14 cellular contexts compared by ENCODE assay signal in genomic region chr7:147803625-147804024, GRCh38.
A peak's percentile ranks its signal among the peaks of the same experiment; 100 is the strongest.
DNase-seq lines count a peak whose midpoint lies in the region; ATAC-seq lines count a peak whose summit lies in the region.
"Had no signal": no experiment of that assay in that cellular context is flagged by ENCODE, and none has a peak within 500 bp of the region (broad histone marks: within the 10 kb centered on the region; RNA-seq: fewer than 3 reads in every experiment).

No MANE protein-coding gene starts in this region.

- ATAC-seq in GM19463 (IDR thresholded peaks at IDR 0.05; ENCODE audit: unreplicated experiment) = no peak
- ATAC-seq in HG02852 (IDR thresholded peaks at IDR 0.05; ENCODE audit: unreplicated experiment) = no peak
- ATAC-seq: foreskin keratinocyte; stimulated activated naive CD8-positive, alpha-beta T cell treated with anti-CD3 and anti-CD28 coated beads, Interleukin-15, Interleukin-2, amounts not matched to agents 100 U/mL and 50 U/mL, for 24 hours had no signal

- DNase-seq in DMS153 (lab: John Stamatoyannopoulos, UW) = peak; percentile 66
- peak; percentile 60 to 79 for DNase-seq in NCI-H187 (lab: John Stamatoyannopoulos, UW)
- DNase-seq in NCI-H82 (lab: John Stamatoyannopoulos, UW) = peak; percentile 86
- peak; percentile 23 for DNase-seq in iPS-NIHi7 (ENCODE audit: extremely low spot score)
- no peak for DNase-seq in hypothalamus (lab: John Stamatoyannopoulos, UW)
- no peak for DNase-seq in SW480 (ENCODE audit: low spot score)
- DNase-seq: CD8-positive, alpha-beta memory T cell; IMR-90; mesenchymal stem cell; Peyer's patch; stimulated activated naive CD8-positive, alpha-beta T cell treated with anti-CD3 and anti-CD28 coated beads, Interleukin-15, Interleukin-2, amounts not matched to agents 100 U/mL and 50 U/mL, for 24 hours had no signal

Comparison
In these comparisons a context has a peak if more than half of its experiments do, and no peak if none do; other contexts are left out.
1. DNase-seq: peak in DMS153 (single experiment), NCI-H187 (2 of 2), NCI-H82 (single experiment) and iPS-NIHi7 (single experiment); none in hypothalamus (0 of 51) and SW480 (single experiment).